ENCODE assay signal across 1 cellular context in the genomic region with DNA sequence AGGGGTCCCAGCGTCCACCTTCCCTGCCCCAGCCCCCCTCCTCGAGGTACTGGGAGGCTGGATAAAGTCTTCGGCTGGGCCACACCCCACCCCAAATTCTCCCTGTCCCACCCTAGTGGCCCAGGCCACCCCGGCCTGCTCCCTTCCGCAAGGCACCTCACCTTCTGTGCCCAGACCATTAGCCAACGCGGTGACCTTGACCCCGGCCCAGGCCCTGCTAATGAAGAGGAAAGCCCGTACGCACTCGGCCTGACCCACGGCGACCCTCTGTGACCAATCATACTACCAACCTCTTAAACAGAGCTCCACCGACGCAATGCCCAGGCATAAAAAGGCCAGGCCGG.
TF ChIP-seq lines count a peak whose summit lies in the region.

No MANE protein-coding gene starts in this region.

TF ChIP-seq in HepG2, 621 proteins besides CTCF, POLR2A, EP300 and RAD21 (continued from another document):
- TF ChIP-seq, protein P1, sequence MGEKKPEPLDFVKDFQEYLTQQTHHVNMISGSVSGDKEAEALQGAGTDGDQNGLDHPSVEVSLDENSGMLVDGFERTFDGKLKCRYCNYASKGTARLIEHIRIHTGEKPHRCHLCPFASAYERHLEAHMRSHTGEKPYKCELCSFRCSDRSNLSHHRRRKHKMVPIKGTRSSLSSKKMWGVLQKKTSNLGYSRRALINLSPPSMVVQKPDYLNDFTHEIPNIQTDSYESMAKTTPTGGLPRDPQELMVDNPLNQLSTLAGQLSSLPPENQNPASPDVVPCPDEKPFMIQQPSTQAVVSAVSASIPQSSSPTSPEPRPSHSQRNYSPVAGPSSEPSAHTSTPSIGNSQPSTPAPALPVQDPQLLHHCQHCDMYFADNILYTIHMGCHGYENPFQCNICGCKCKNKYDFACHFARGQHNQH (CRISPR knock-in tag; IDR thresholded peaks at IDR 0.05), result no peak
- TF ChIP-seq CENPX (CRISPR knock-in tag; IDR thresholded peaks at IDR 0.05) (no peak), RBFOX2 (IDR thresholded peaks at IDR 0.05; ENCODE audit: low read depth, low read length) (no peak), ZNF619 (CRISPR knock-in tag; IDR thresholded peaks at IDR 0.05) (no peak), NFKBIZ (CRISPR knock-in tag; IDR thresholded peaks at IDR 0.05) (no peak), GATAD2A (CRISPR knock-in tag; IDR thresholded peaks at IDR 0.05) (0 out of 2 replicates have a peak, but pooled peaks have one; percentile 23), TFAP4 (IDR thresholded peaks at IDR 0.05; ENCODE audit: borderline replicate concordance, low read depth) (no peak), SP2 (CRISPR knock-in tag; IDR thresholded peaks at IDR 0.05) (no peak), SKI (IDR thresholded peaks at IDR 0.05; ENCODE audit: partially characterized antibody) (no peak), ZKSCAN1 (IDR thresholded peaks at IDR 0.05; ENCODE audit: low read length) (no peak), HMG20A (CRISPR knock-in tag; IDR thresholded peaks at IDR 0.05; ENCODE audit: borderline replicate concordance) (no peak), ZNF263 (CRISPR knock-in tag; IDR thresholded peaks at IDR 0.05) (no peak), MED8 (CRISPR knock-in tag; IDR thresholded peaks at IDR 0.05; ENCODE audit: insufficient replicate concordance) (no peak)
- TF ChIP-seq, protein P2, sequence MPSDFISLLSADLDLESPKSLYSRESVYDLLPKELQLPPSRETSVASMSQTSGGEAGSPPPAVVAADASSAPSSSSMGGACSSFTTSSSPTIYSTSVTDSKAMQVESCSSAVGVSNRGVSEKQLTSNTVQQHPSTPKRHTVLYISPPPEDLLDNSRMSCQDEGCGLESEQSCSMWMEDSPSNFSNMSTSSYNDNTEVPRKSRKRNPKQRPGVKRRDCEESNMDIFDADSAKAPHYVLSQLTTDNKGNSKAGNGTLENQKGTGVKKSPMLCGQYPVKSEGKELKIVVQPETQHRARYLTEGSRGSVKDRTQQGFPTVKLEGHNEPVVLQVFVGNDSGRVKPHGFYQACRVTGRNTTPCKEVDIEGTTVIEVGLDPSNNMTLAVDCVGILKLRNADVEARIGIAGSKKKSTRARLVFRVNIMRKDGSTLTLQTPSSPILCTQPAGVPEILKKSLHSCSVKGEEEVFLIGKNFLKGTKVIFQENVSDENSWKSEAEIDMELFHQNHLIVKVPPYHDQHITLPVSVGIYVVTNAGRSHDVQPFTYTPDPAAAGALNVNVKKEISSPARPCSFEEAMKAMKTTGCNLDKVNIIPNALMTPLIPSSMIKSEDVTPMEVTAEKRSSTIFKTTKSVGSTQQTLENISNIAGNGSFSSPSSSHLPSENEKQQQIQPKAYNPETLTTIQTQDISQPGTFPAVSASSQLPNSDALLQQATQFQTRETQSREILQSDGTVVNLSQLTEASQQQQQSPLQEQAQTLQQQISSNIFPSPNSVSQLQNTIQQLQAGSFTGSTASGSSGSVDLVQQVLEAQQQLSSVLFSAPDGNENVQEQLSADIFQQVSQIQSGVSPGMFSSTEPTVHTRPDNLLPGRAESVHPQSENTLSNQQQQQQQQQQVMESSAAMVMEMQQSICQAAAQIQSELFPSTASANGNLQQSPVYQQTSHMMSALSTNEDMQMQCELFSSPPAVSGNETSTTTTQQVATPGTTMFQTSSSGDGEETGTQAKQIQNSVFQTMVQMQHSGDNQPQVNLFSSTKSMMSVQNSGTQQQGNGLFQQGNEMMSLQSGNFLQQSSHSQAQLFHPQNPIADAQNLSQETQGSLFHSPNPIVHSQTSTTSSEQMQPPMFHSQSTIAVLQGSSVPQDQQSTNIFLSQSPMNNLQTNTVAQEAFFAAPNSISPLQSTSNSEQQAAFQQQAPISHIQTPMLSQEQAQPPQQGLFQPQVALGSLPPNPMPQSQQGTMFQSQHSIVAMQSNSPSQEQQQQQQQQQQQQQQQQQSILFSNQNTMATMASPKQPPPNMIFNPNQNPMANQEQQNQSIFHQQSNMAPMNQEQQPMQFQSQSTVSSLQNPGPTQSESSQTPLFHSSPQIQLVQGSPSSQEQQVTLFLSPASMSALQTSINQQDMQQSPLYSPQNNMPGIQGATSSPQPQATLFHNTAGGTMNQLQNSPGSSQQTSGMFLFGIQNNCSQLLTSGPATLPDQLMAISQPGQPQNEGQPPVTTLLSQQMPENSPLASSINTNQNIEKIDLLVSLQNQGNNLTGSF (CRISPR knock-in tag; IDR thresholded peaks at IDR 0.05), result no peak
